In the genomic region with DNA sequence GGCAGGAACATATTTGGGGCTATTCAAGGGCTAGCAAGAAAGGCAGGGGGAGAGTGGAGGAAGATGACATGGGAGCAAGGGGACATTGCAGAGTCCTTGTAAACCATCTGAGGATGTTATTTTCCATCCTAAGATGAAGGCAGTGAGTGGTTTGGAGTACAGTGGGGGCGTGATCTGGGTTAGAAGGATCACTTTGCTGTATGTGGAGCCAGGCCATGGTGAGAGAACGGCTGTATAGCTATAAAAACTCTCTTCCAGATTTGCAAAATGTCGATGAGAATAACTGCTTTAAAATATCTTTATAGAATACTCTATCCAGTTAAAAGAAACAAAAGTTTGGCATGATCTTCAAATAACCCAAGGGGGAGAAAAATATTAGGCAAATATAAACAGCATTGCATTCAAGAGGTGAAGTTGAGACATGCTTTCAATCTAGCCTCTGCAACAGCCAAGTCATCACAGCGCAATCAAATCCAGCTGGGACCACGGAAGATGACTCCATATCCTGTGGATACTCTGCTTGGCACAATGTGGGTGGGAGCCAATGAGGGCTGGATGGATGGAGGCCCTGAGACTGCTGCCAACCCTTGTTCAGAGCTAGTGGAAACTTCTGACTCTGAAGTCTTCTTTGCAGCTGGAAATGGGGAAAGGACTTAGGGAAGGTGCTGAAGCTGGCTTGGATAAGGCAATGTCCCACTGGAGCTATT, we compare ENCODE assay signal across 16 cellular contexts.
A peak's percentile ranks its signal among the peaks of the same experiment; 100 is the strongest.
DNase-seq lines count a peak whose midpoint lies in the region; ATAC-seq, FAIRE-seq and TF ChIP-seq lines count a peak whose summit lies in the region.
"Had no signal": no experiment of that assay in that cellular context is flagged by ENCODE, and none has a peak within 500 bp of the region (broad histone marks: within the 10 kb centered on the region; RNA-seq: fewer than 3 reads in every experiment).

No MANE protein-coding gene starts in this region.

- H3K9me3 Mint-ChIP-seq in activated T-cell treated with anti-CD3 and anti-CD28 coated beads, Interleukin-2, amount 50 U/mL, for 4 hours, result no peaks in the 10 kb centered on the region
- H3K9me3 Mint-ChIP-seq in activated T-cell treated with anti-CD3 and anti-CD28 coated beads, Interleukin-2, amount 50 U/mL, for 72 hours, result no peaks in the 10 kb centered on the region
- H3K9me3 Mint-ChIP-seq: activated CD4-positive, alpha-beta memory T cell treated with anti-CD3 and anti-CD28 coated beads, Interleukin-2, amount 10 ng/mL, durations not matched to agents 7 days and 5 days; memory B cell; T-helper 1 cell treated with Interleukin-12 subunit alpha and Interleukin-12 subunit beta and Interleukin-4 antibody, amounts not matched to agents 30 μg/mL and 1 μg/mL, for 36 hours had no signal

- WGBS in lung, 2 donors, result 59 to 63% methylated on average over 5 of the region's 5 CpGs
- WGBS in HepG2 (ENCODE audit: low lambda C conversion rate), result 35% methylated on average over 5 of the region's 5 CpGs

- DNase-seq in AG10803 (ENCODE audit: low read depth) (peak; percentile 93), PC-3 (peak; percentile 46), epithelial cell of prostate (ENCODE audit: low read depth, low spot score) (no peak), lung (ENCODE audit: low spot score) (no peak), HepG2 (ENCODE audit: low spot score) (no peak), cortex of kidney (lab: John Stamatoyannopoulos, UW) (no peak)
- no peak for DNase-seq in activated T-cell treated with anti-CD3 and anti-CD28 coated beads, Interleukin-2, amount 50 U/mL, for 4 hours
- no peak for DNase-seq in activated T-cell treated with anti-CD3 and anti-CD28 coated beads, Interleukin-2, amount 50 U/mL, for 72 hours
- DNase-seq: activated CD4-positive, alpha-beta memory T cell treated with anti-CD3 and anti-CD28 coated beads, Interleukin-2, amount 10 ng/mL, durations not matched to agents 7 days and 5 days; activated gamma-delta T cell; central memory CD4-positive, alpha-beta T cell had no signal

- TF ChIP-seq EP300 in HepG2 (IDR thresholded peaks at IDR 0.05; ENCODE audit: low read depth in 2 of 2, low read length in 2 of 2) (no peak), HepG2 (CRISPR knock-in tag; IDR thresholded peaks at IDR 0.05; ENCODE audit: borderline replicate concordance) (no peak)

- no peak overlapping the region for H3K4me3 Mint-ChIP-seq in activated T-cell treated with anti-CD3 and anti-CD28 coated beads, Interleukin-2, amount 50 U/mL, for 4 hours
- no peak overlapping the region for H3K4me3 Mint-ChIP-seq in activated T-cell treated with anti-CD3 and anti-CD28 coated beads, Interleukin-2, amount 50 U/mL, for 72 hours
- H3K4me3 Mint-ChIP-seq: activated CD4-positive, alpha-beta memory T cell treated with anti-CD3 and anti-CD28 coated beads, Interleukin-2, amount 10 ng/mL, durations not matched to agents 7 days and 5 days; memory B cell; T-helper 1 cell treated with Interleukin-12 subunit alpha and Interleukin-12 subunit beta and Interleukin-4 antibody, amounts not matched to agents 30 μg/mL and 1 μg/mL, for 36 hours had no signal

- no peaks in the 10 kb centered on the region for H3K36me3 Mint-ChIP-seq in activated T-cell treated with anti-CD3 and anti-CD28 coated beads, Interleukin-2, amount 50 U/mL, for 4 hours (ENCODE audit: insufficient read depth)
- H3K36me3 Mint-ChIP-seq in activated T-cell treated with anti-CD3 and anti-CD28 coated beads, Interleukin-2, amount 50 U/mL, for 72 hours (ENCODE audit: insufficient read depth in 2 of 2), result no peaks in the 10 kb centered on the region
- H3K36me3 Mint-ChIP-seq: memory B cell had no signal

- H3K9me3 ChIP-seq in PC-3 (ENCODE audit: low read length), result no peaks in the 10 kb centered on the region
- H3K9me3 ChIP-seq in lung (ENCODE audit: control insufficient read depth in 2 of 2, insufficient read depth in 1 of 2, low read length in 1 of 2), result no peaks in the 10 kb centered on the region
- no peaks in the 10 kb centered on the region for H3K9me3 ChIP-seq in HepG2 (ENCODE audit: low read length)
- H3K9me3 ChIP-seq: gastrocnemius medialis had no signal

- H3K4me3 ChIP-seq in AG10803 (ENCODE audit: low read length) (no peak overlapping the region), PC-3 (ENCODE audit: low read length) (no peak overlapping the region), lung (no peak overlapping the region), HepG2 (replicated peaks in 1 of 3; ENCODE audit: insufficient read depth in 1 of 3, low read depth in 2 of 3, low read length in 3 of 3) (no peak overlapping the region)
- H3K4me3 ChIP-seq: gastrocnemius medialis had no signal

- H2AFZ ChIP-seq in PC-3 (ENCODE audit: low read length) (no peak overlapping the region), HepG2 (ENCODE audit: low read length) (no peak overlapping the region)

- H3K27me3 Mint-ChIP-seq in activated T-cell treated with anti-CD3 and anti-CD28 coated beads, Interleukin-2, amount 50 U/mL, for 4 hours (ENCODE audit: low read depth), result no peaks in the 10 kb centered on the region
- H3K27me3 Mint-ChIP-seq in activated T-cell treated with anti-CD3 and anti-CD28 coated beads, Interleukin-2, amount 50 U/mL, for 72 hours (ENCODE audit: low read depth), result no peaks in the 10 kb centered on the region
- H3K27me3 Mint-ChIP-seq: activated CD4-positive, alpha-beta memory T cell treated with anti-CD3 and anti-CD28 coated beads, Interleukin-2, amount 10 ng/mL, durations not matched to agents 7 days and 5 days; memory B cell had no signal

- no peak for TF ChIP-seq RAD21 in HepG2 (CRISPR knock-in tag; IDR thresholded peaks at IDR 0.05)

- H3K27me3 ChIP-seq in PC-3 (ENCODE audit: low read length) (no peaks in the 10 kb centered on the region), lung (ENCODE audit: control insufficient read depth, insufficient read depth) (no peaks in the 10 kb centered on the region), HepG2 (ENCODE audit: control insufficient read depth in 1 of 2, insufficient read depth in 2 of 2, low read length in 2 of 2) (peaks cover 0 to 3% of the 10 kb centered on the region in 2 experiments; a peak in 2 of 5 replicates)
- H3K27me3 ChIP-seq: gastrocnemius medialis had no signal

- ATAC-seq in PC-3 (no peak), lung (ENCODE audit: insufficient read depth, low FRiP score) (peak; percentile 34), HepG2 (no peak)
- ATAC-seq in activated T-cell treated with anti-CD3 and anti-CD28 coated beads, Interleukin-2, amount 50 U/mL, for 4 hours, result no peak
- no peak for ATAC-seq in activated T-cell treated with anti-CD3 and anti-CD28 coated beads, Interleukin-2, amount 50 U/mL, for 72 hours (replicated peaks in 1 of 2)
- ATAC-seq: gastrocnemius medialis had no signal

- H4K20me1 ChIP-seq in PC-3 (ENCODE audit: low read length), result no peaks in the 10 kb centered on the region
- H4K20me1 ChIP-seq in HepG2 (ENCODE audit: insufficient read depth, low read length), result no peaks in the 10 kb centered on the region

- no peak overlapping the region for H3K27ac ChIP-seq in PC-3 (ENCODE audit: low read length)
- peak overlapping the region; percentile 58 for H3K27ac ChIP-seq in epithelial cell of prostate
- H3K27ac ChIP-seq in lung (ENCODE audit: low read depth in 1 of 2, low read length in 1 of 2), result peak overlapping the region in 1 of 2 donors; percentile 47
- H3K27ac ChIP-seq in HepG2 (ENCODE audit: extremely low read length, insufficient read depth, low read length), result no peak overlapping the region
- H3K27ac ChIP-seq: C4-2B, gastrocnemius medialis had no signal

- H3K4me1 ChIP-seq in PC-3 (ENCODE audit: insufficient read depth, low read length) (0 out of 2 replicates have a peak, but pooled peaks cover 4% of the 10 kb centered on the region), lung (ENCODE audit: control insufficient read depth in 2 of 2, insufficient read depth in 2 of 2, low read length in 2 of 2) (peaks cover 0 to 4% of the 10 kb centered on the region in 2 donors), HepG2 (ENCODE audit: insufficient read depth, low read length) (no peaks in the 10 kb centered on the region)
- H3K4me1 ChIP-seq: gastrocnemius medialis had no signal

- H3K79me2 ChIP-seq in PC-3 (ENCODE audit: low read length), result no peaks in the 10 kb centered on the region
- no peaks in the 10 kb centered on the region for H3K79me2 ChIP-seq in HepG2 (ENCODE audit: insufficient read depth, low read length)

- no peaks in the 10 kb centered on the region for H3K9me2 ChIP-seq in PC-3 (replicated peaks; ENCODE audit: low read length)

- no peak overlapping the region for H3K9ac ChIP-seq in PC-3 (ENCODE audit: low read length)
- H3K9ac ChIP-seq in HepG2 (ENCODE audit: insufficient read depth, low read depth, low read length), result no peak overlapping the region

- H3F3A ChIP-seq in PC-3 (ENCODE audit: low read length, unreplicated experiment), result no peaks in the 10 kb centered on the region

- H3K27ac Mint-ChIP-seq in activated T-cell treated with anti-CD3 and anti-CD28 coated beads, Interleukin-2, amount 50 U/mL, for 72 hours, result no peak overlapping the region
- H3K27ac Mint-ChIP-seq: activated CD4-positive, alpha-beta memory T cell treated with anti-CD3 and anti-CD28 coated beads, Interleukin-2, amount 10 ng/mL, durations not matched to agents 7 days and 5 days; memory B cell; T-helper 1 cell treated with Interleukin-12 subunit alpha and Interleukin-12 subunit beta and Interleukin-4 antibody, amounts not matched to agents 30 μg/mL and 1 μg/mL, for 36 hours had no signal

- H3K4me2 ChIP-seq in PC-3 (ENCODE audit: low read length) (no peak overlapping the region), HepG2 (ENCODE audit: low read depth, low read length) (no peak overlapping the region)

- TF ChIP-seq POLR2A in HepG2 (IDR thresholded peaks at IDR 0.05; ENCODE audit: insufficient read depth in 1 of 2, low read depth in 2 of 2, low read length in 2 of 2), result no peak

- BruUV-seq in PC-3 (replicated peaks; lab: Mats Ljungman, UMichigan), result no TSS peak
- no TSS peak for BruUV-seq in HepG2 (replicated peaks; lab: Mats Ljungman, UMichigan)

- intact Hi-C loops in PC-3 (cut with micrococcal nuclease) (no loop called here), HepG2 (cut with micrococcal nuclease; ENCODE audit: unreplicated experiment) (no loop called here)

- no peak for TF ChIP-seq CTCF in AG10803 (conservative IDR thresholded peaks at IDR 0.05; ENCODE audit: low read length)
- TF ChIP-seq CTCF in PC-3 (conservative IDR thresholded peaks at IDR 0.05; ENCODE audit: low read depth, low read length), result no peak
- TF ChIP-seq CTCF in lung (IDR thresholded peaks at IDR 0.05; ENCODE audit: control extremely low read depth, extremely low read depth), result no peak
- TF ChIP-seq CTCF in HepG2 (CRISPR knock-in tag; IDR thresholded peaks at IDR 0.05), result no peak

- POLR2A ChIA-PET in PC-3 (lab: Charles Lee; ENCODE audit: unreplicated experiment), result interaction anchor here (0.5 to 0.6 kb wide), 2 partner anchors 13 to 49 kb away, joined by 4 to 7 read pairs; no protein-coding TSS in a partner anchor
- POLR2A ChIA-PET in HepG2 (lab: Yijun Ruan, JAX), result no interaction called here

- H3K4me1 Mint-ChIP-seq in activated T-cell treated with anti-CD3 and anti-CD28 coated beads, Interleukin-2, amount 50 U/mL, for 4 hours (ENCODE audit: low read depth), result no peaks in the 10 kb centered on the region
- no peaks in the 10 kb centered on the region for H3K4me1 Mint-ChIP-seq in activated T-cell treated with anti-CD3 and anti-CD28 coated beads, Interleukin-2, amount 50 U/mL, for 72 hours (ENCODE audit: low read depth)
- H3K4me1 Mint-ChIP-seq: activated CD4-positive, alpha-beta memory T cell treated with anti-CD3 and anti-CD28 coated beads, Interleukin-2, amount 10 ng/mL, durations not matched to agents 7 days and 5 days had no signal

- in situ Hi-C loops in HepG2 (cut with HindIII; ENCODE audit: extremely low pct_ligation_motif_present, low pct_unique_long_range_greater_than_20kb), result no loop called here

- H3K36me3 ChIP-seq in PC-3 (ENCODE audit: low read depth, low read length), result no peaks in the 10 kb centered on the region
- no peaks in the 10 kb centered on the region for H3K36me3 ChIP-seq in lung (ENCODE audit: control insufficient read depth in 2 of 2, insufficient read depth in 2 of 2, low read length in 2 of 2)
- no peaks in the 10 kb centered on the region for H3K36me3 ChIP-seq in HepG2 (replicated peaks in 1 of 2; ENCODE audit: control insufficient read depth in 1 of 2, insufficient read depth in 2 of 2, low read length in 2 of 2)
- H3K36me3 ChIP-seq: gastrocnemius medialis had no signal

- CTCF ChIA-PET in PC-3 (lab: Charles Lee), result no interaction called here
- CTCF ChIA-PET in HepG2 (lab: Yijun Ruan, JAX; ENCODE audit: low intra/inter-chr PET ratio, low total read pairs), result no interaction called here

- FAIRE-seq in HepG2 (lab: Jason Lieb, UNC), result no peak
- FAIRE-seq: G401.6 had no signal

Comparison
In these comparisons a context has a peak if more than half of its experiments do, and no peak if none do; other contexts are left out.
1. DNase-seq: peak in AG10803 (single experiment) and PC-3 (single experiment); none in epithelial cell of prostate (single experiment), lung (single experiment), activated T-cell treated with anti-CD3 and anti-CD28 coated beads, Interleukin-2, amount 50 U/mL, for 4 hours (single experiment), HepG2 (single experiment), activated T-cell treated with anti-CD3 and anti-CD28 coated beads, Interleukin-2, amount 50 U/mL, for 72 hours (0 of 2) and cortex of kidney (single experiment).